In genomic region chr4:114997596-114997995, GRCh38 we compare ENCODE assay signal across 21 cellular contexts.
DNase-seq lines count a peak whose midpoint lies in the region; ATAC-seq, FAIRE-seq and TF ChIP-seq lines count a peak whose summit lies in the region.
"Had no signal": no experiment of that assay in that cellular context is flagged by ENCODE, and none has a peak within 500 bp of the region (broad histone marks: within the 10 kb centered on the region; RNA-seq: fewer than 3 reads in every experiment).

No MANE protein-coding gene starts in this region.

- no peak overlapping the region for H3K4me3 Mint-ChIP-seq in astrocyte (ENCODE audit: unreplicated experiment)
- no peak overlapping the region for H3K4me3 Mint-ChIP-seq in effector memory CD8-positive, alpha-beta T cell

- no peak overlapping the region for H2AFZ ChIP-seq in astrocyte (ENCODE audit: low read depth, low read length)

- H3K27ac Mint-ChIP-seq in astrocyte (ENCODE audit: unreplicated experiment): no peak overlapping the region
- H3K27ac Mint-ChIP-seq in effector memory CD8-positive, alpha-beta T cell: no peak overlapping the region

- H3K27me3 Mint-ChIP-seq in astrocyte (ENCODE audit: low read depth, unreplicated experiment): no peaks in the 10 kb centered on the region
- no peaks in the 10 kb centered on the region for H3K27me3 Mint-ChIP-seq in effector memory CD8-positive, alpha-beta T cell

- H3K4me1 ChIP-seq in astrocyte (ENCODE audit: insufficient read depth, low read length) (peaks cover 12% of the 10 kb centered on the region), HAP-1 (no peaks in the 10 kb centered on the region; the same call in 1 of the 2 replicates)

- no peaks in the 10 kb centered on the region for H3K36me3 ChIP-seq in astrocyte (ENCODE audit: insufficient read depth, low read length)
- no peaks in the 10 kb centered on the region for H3K36me3 ChIP-seq in HAP-1 (replicated peaks)

- no peaks in the 10 kb centered on the region for H4K20me1 ChIP-seq in astrocyte (ENCODE audit: insufficient read depth, low read length)

- H3K27ac ChIP-seq in astrocyte (ENCODE audit: low read depth, low read length) (no peak overlapping the region), substantia nigra (ENCODE audit: low read depth, low read length, poor library complexity, severe bottlenecking) (no peak overlapping the region)

- FAIRE-seq in astrocyte (lab: Jason Lieb, UNC): no peak
- FAIRE-seq: K562 had no signal

- no peaks in the 10 kb centered on the region for H3K9me3 ChIP-seq in astrocyte (ENCODE audit: insufficient read depth, low read depth, low read length)
- no peaks in the 10 kb centered on the region for H3K9me3 ChIP-seq in HAP-1

- no peak for TF ChIP-seq CTCF in astrocyte (IDR thresholded peaks at IDR 0.05; ENCODE audit: insufficient read depth, low read depth, low read length)

- H3K9ac ChIP-seq in astrocyte (ENCODE audit: low read length): no peak overlapping the region

- DNase-seq in A172 (ENCODE audit: low spot score) (peak; percentile 16), NCI-H226 (peak; percentile 39), astrocyte (ENCODE audit: low read depth) (peak; percentile 4), glomerular visceral epithelial cell (ENCODE audit: extremely low spot score) (peak; percentile 18), occipital lobe (lab: John Stamatoyannopoulos, UW) (no peak), substantia nigra (lab: John Stamatoyannopoulos, UW) (no peak), HAP-1 (ENCODE audit: low spot score in 2 of 2) (no peak)
- DNase-seq in effector memory CD8-positive, alpha-beta T cell: no peak
- DNase-seq: 8988T; C1 segment of cervical spinal cord; DMS153; EL; NCI-H1048; NCI-H146; NCI-H2081 treated with DMSO at 0.1 percent for 48 hours; NCI-H2227 treated with DMSO at 0.1 percent for 48 hours; NCI-H526; NK-92 treated with Interleukin-12 subunit alpha and Interleukin-12 subunit beta, amount 100 ng/mL, for 24 hours had no signal

- peak overlapping the region; percentile 4 for H3K4me2 ChIP-seq in astrocyte (ENCODE audit: low read length)

- no peaks in the 10 kb centered on the region for H3K36me3 Mint-ChIP-seq in astrocyte (ENCODE audit: low read depth, unreplicated experiment)
- H3K36me3 Mint-ChIP-seq in effector memory CD8-positive, alpha-beta T cell (ENCODE audit: insufficient read depth): no peaks in the 10 kb centered on the region

- H3K79me2 ChIP-seq in astrocyte (ENCODE audit: insufficient read depth, low read length): no peaks in the 10 kb centered on the region

- ATAC-seq in effector memory CD8-positive, alpha-beta T cell (replicated peaks): no peak
- ATAC-seq: HCT116, K562, Right ventricle myocardium inferior had no signal

- no peaks in the 10 kb centered on the region for H3K9me3 Mint-ChIP-seq in astrocyte (ENCODE audit: unreplicated experiment)
- H3K9me3 Mint-ChIP-seq in effector memory CD8-positive, alpha-beta T cell: peaks cover 3 to 7% of the 10 kb centered on the region in 2 donors

- peaks cover 15% of the 10 kb centered on the region for H3K4me1 Mint-ChIP-seq in astrocyte (ENCODE audit: low read depth, unreplicated experiment)
- H3K4me1 Mint-ChIP-seq in effector memory CD8-positive, alpha-beta T cell (ENCODE audit: low read depth in 2 of 2): no peaks in the 10 kb centered on the region

- no peaks in the 10 kb centered on the region for H3K27me3 ChIP-seq in astrocyte (ENCODE audit: insufficient read depth, low read length)
- H3K27me3 ChIP-seq in HAP-1 (ENCODE audit: low read depth): no peaks in the 10 kb centered on the region

- no peak overlapping the region for H3K4me3 ChIP-seq in astrocyte (ENCODE audit: insufficient read depth, low read depth, low read length)
- H3K4me3 ChIP-seq in HAP-1: no peak overlapping the region
- H3K4me3 ChIP-seq: K562 had no signal

- in situ Hi-C loops in HAP-1 (cut with MboI; ENCODE audit: low sequenced_read_pairs): no loop called here

Comparison
In these comparisons a context has a peak if more than half of its experiments do, and no peak if none do; other contexts are left out.
1. DNase-seq: peak in A172 (single experiment), NCI-H226 (single experiment), astrocyte (single experiment) and glomerular visceral epithelial cell (single experiment); none in occipital lobe (single experiment), substantia nigra (0 of 49), HAP-1 (0 of 2) and effector memory CD8-positive, alpha-beta T cell (0 of 3).